Comparison of ENCODE assay signal across 16 cellular contexts in the genomic region with DNA sequence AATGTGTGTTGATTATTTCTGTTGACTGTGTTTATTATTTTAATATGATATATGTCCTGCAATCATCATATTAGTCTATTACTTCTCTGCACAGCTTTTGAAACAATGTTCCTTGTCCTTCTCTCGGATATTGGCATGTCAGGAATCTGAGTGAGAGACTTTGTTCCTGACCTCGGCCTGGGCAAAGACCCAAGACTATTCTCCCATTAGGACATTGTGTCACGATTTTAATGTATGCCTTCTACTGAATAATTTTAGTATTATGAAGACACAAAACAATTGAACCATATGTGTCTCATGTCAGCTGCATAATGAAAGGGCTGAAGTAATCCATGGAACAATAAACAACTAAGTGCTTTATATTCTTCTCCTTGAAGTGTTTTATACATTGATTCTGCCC.
A peak's percentile ranks its signal among the peaks of the same experiment; 100 is the strongest.
DNase-seq lines count a peak whose midpoint lies in the region; ATAC-seq, FAIRE-seq and TF ChIP-seq lines count a peak whose summit lies in the region.
"Had no signal": no experiment of that assay in that cellular context is flagged by ENCODE, and none has a peak within 500 bp of the region (broad histone marks: within the 10 kb centered on the region; RNA-seq: fewer than 3 reads in every experiment).

No MANE protein-coding gene starts in this region.

- peak in 2 of 5 donors; percentile 27 to 30 for DNase-seq in heart left ventricle
- DNase-seq in left ventricle myocardium inferior, result no peak
- DNase-seq in astrocyte (ENCODE audit: low read depth), result peak; percentile 67
- peak; percentile 66 for DNase-seq in inferior parietal cortex (ENCODE audit: extremely low spot score)
- no peak for DNase-seq in stimulated activated CD8-positive, alpha-beta memory T cell treated with anti-CD3 and anti-CD28 coated beads, Interleukin-4, amount 100 ng/mL, for 48 hours
- no peak for DNase-seq in 8988T
- DNase-seq: activated naive CD4-positive, alpha-beta T cell treated with Interleukin-2 at 50 U/mL for 16 hours; GF-D8; glutamatergic neuron; kidney glomerular epithelial cell; naive B cell; NCI-H345; stimulated activated CD4-positive, alpha-beta T cell treated with anti-CD3 and anti-CD28 coated beads, Interleukin-2, amount 100 ng/mL, for 24 hours had no signal

- H3K36me3 Mint-ChIP-seq in astrocyte (ENCODE audit: low read depth, unreplicated experiment), result no peaks in the 10 kb centered on the region
- H3K36me3 Mint-ChIP-seq: naive B cell, type B pancreatic cell had no signal

- H3K27me3 Mint-ChIP-seq in astrocyte (ENCODE audit: low read depth, unreplicated experiment), result no peaks in the 10 kb centered on the region
- H3K27me3 Mint-ChIP-seq: naive B cell had no signal

- H3K27ac ChIP-seq in heart left ventricle (no peak overlapping the region), left ventricle myocardium inferior (replicated peaks) (no peak overlapping the region), astrocyte (ENCODE audit: low read depth, low read length) (peak overlapping the region; percentile 93)

- no peaks in the 10 kb centered on the region for H4K20me1 ChIP-seq in astrocyte (ENCODE audit: insufficient read depth, low read length)

- H3K4me2 ChIP-seq in astrocyte (ENCODE audit: low read length), result peak overlapping the region; percentile 68

- peaks cover 39% of the 10 kb centered on the region for H3K4me1 Mint-ChIP-seq in astrocyte (ENCODE audit: low read depth, unreplicated experiment)
- H3K4me1 Mint-ChIP-seq: naive B cell had no signal

- TF ChIP-seq POLR2A in heart left ventricle (IDR thresholded peaks at IDR 0.05), result no peak

- H3K9me3 Mint-ChIP-seq in astrocyte (ENCODE audit: unreplicated experiment), result no peaks in the 10 kb centered on the region
- H3K9me3 Mint-ChIP-seq: type B pancreatic cell had no signal

- no peak overlapping the region for H3K9ac ChIP-seq in astrocyte (ENCODE audit: low read length)

- no peak overlapping the region for H2AFZ ChIP-seq in astrocyte (ENCODE audit: low read depth, low read length)

- intact Hi-C loops in heart left ventricle (cut with DNase I), result no loop called here
- intact Hi-C loops in left ventricle myocardium inferior (cut with micrococcal nuclease), result no loop called here

- ATAC-seq in heart left ventricle (peak in 3 of 4 donors; percentile 32 to 59 (median 48)), HG02623 (IDR thresholded peaks at IDR 0.05; ENCODE audit: unreplicated experiment) (no peak), HG03196 (IDR thresholded peaks at IDR 0.05; ENCODE audit: unreplicated experiment) (no peak)

- H3K27me3 ChIP-seq in heart left ventricle (no peaks in the 10 kb centered on the region), left ventricle myocardium inferior (ENCODE audit: low read depth) (no peaks in the 10 kb centered on the region), astrocyte (ENCODE audit: insufficient read depth, low read length) (no peaks in the 10 kb centered on the region)

- H3K79me2 ChIP-seq in astrocyte (ENCODE audit: insufficient read depth, low read length), result no peaks in the 10 kb centered on the region

- H3K4me3 Mint-ChIP-seq in astrocyte (ENCODE audit: unreplicated experiment), result no peak overlapping the region
- H3K4me3 Mint-ChIP-seq: naive B cell, type B pancreatic cell had no signal

- FAIRE-seq in astrocyte (lab: Jason Lieb, UNC), result no peak

- H3K36me3 ChIP-seq in heart left ventricle, result no peaks in the 10 kb centered on the region
- no peaks in the 10 kb centered on the region for H3K36me3 ChIP-seq in left ventricle myocardium inferior
- H3K36me3 ChIP-seq in astrocyte (ENCODE audit: insufficient read depth, low read length), result no peaks in the 10 kb centered on the region

- 16 to 21% (median 18%) methylated on average over 3 of the region's 3 CpGs for WGBS in heart left ventricle, 4 donors

- TF ChIP-seq CTCF in heart left ventricle (IDR thresholded peaks at IDR 0.05) (no peak), left ventricle myocardium inferior (IDR thresholded peaks at IDR 0.05; ENCODE audit: borderline replicate concordance) (no peak), astrocyte (IDR thresholded peaks at IDR 0.05; ENCODE audit: insufficient read depth, low read depth, low read length) (no peak)

- H3K9me3 ChIP-seq in heart left ventricle (no peaks in the 10 kb centered on the region), left ventricle myocardium inferior (replicated peaks) (no peaks in the 10 kb centered on the region), astrocyte (ENCODE audit: insufficient read depth, low read depth, low read length) (no peaks in the 10 kb centered on the region)

- H3K27ac Mint-ChIP-seq in astrocyte (ENCODE audit: unreplicated experiment), result peak overlapping the region; percentile 96
- H3K27ac Mint-ChIP-seq: naive B cell, type B pancreatic cell had no signal

- H3K4me3 ChIP-seq in heart left ventricle (no peak overlapping the region), left ventricle myocardium inferior (no peak overlapping the region), astrocyte (ENCODE audit: insufficient read depth, low read depth, low read length) (no peak overlapping the region)

- H3K4me1 ChIP-seq in heart left ventricle (peaks cover 0 to 11% (median 0%) of the 10 kb centered on the region in 12 donors), left ventricle myocardium inferior (peaks cover 16% of the 10 kb centered on the region), astrocyte (ENCODE audit: insufficient read depth, low read length) (peaks cover 35% of the 10 kb centered on the region)

Comparison
In these comparisons a context has a peak if more than half of its experiments do, and no peak if none do; other contexts are left out.
1. ATAC-seq: peak in heart left ventricle (3 of 4); none in HG02623 (single experiment) and HG03196 (single experiment).
2. DNase-seq: peak in astrocyte (single experiment) and inferior parietal cortex (single experiment); none in left ventricle myocardium inferior (single experiment), stimulated activated CD8-positive, alpha-beta memory T cell treated with anti-CD3 and anti-CD28 coated beads, Interleukin-4, amount 100 ng/mL, for 48 hours (single experiment) and 8988T (single experiment).